ENCODE assay signal across 9 cellular contexts in the genomic region with DNA sequence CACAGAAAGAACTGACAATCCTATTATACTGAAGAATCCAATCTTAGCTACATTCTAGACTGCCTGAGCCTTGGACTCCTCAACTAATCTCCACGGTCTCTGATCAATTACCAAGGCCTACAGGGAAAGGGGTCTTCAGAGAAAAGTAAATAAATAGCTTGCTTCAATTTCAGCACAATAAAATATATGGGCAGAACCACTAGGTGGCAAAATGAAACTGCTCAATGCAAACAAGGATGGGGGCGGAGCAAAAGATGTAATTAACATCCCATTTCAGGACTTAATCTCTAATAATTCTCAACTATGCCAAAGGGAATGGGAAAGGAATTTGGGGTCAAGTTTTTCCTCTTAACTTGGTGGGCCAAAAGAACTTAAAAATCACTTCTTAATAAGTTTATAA.
DNase-seq lines count a peak whose midpoint lies in the region; ATAC-seq and TF ChIP-seq lines count a peak whose summit lies in the region.
"Had no signal": no experiment of that assay in that cellular context is flagged by ENCODE, and none has a peak within 500 bp of the region (broad histone marks: within the 10 kb centered on the region; RNA-seq: fewer than 3 reads in every experiment).

No MANE protein-coding gene starts in this region.

- TF ChIP-seq EP300 in SK-N-SH (IDR thresholded peaks at IDR 0.05; ENCODE audit: borderline replicate concordance in 1 of 2, low read depth in 1 of 2, low read length in 1 of 2) = no peak

- DNase-seq in NCI-H1436 (lab: John Stamatoyannopoulos, UW) = peak; percentile 15
- DNase-seq in NCI-H1436 treated with DMSO at 0.1 percent for 48 hours (lab: John Stamatoyannopoulos, UW) = no peak
- DNase-seq in HFF-Myc (ENCODE audit: extremely low read depth, low read depth) = no peak
- DNase-seq in SK-N-SH = peak; percentile 59
- DNase-seq in esophagus squamous epithelium (lab: John Stamatoyannopoulos, UW) = no peak
- no peak for DNase-seq in progenitor cell of endocrine pancreas (ENCODE audit: low spot score, unreplicated experiment)
- no peak for DNase-seq in activated CD4-positive, CD25-positive, alpha-beta regulatory T cell treated with anti-CD3 and anti-CD28 coated beads, Interleukin-2, amount 50 U/mL, for 72 hours

- TF ChIP-seq RAD21 in SK-N-SH (IDR thresholded peaks at IDR 0.05; ENCODE audit: low read length) = peak; percentile 83

- peaks cover 40% of the 10 kb centered on the region for H3K79me2 ChIP-seq in SK-N-SH (ENCODE audit: insufficient read depth)

- H3K4me1 ChIP-seq in SK-N-SH (ENCODE audit: control insufficient read depth in 1 of 2, insufficient read depth in 2 of 2, low read depth in 1 of 2, low read length in 1 of 2) = peaks cover 5 to 7% of the 10 kb centered on the region in 2 experiments; a peak in 2 of 4 replicates
- H3K4me1 ChIP-seq in esophagus squamous epithelium = peaks cover 0 to 4% (median 0%) of the 10 kb centered on the region in 3 donors
- H3K4me1 ChIP-seq: Caco-2 had no signal

- H3K27me3 ChIP-seq in SK-N-SH (ENCODE audit: insufficient read depth) = no peaks in the 10 kb centered on the region
- no peaks in the 10 kb centered on the region for H3K27me3 ChIP-seq in esophagus squamous epithelium

- no peak overlapping the region for H3K27ac Mint-ChIP-seq in progenitor cell of endocrine pancreas

- WGBS in SK-N-SH (ENCODE audit: low lambda C conversion rate) = 24% methylated on average over 2 of the region's 2 CpGs
- 9 to 31% methylated on average over 1 to 2 of the region's 2 CpGs for WGBS in esophagus squamous epithelium, 2 donors

- H3K4me3 ChIP-seq in HFF-Myc (replicated peaks; ENCODE audit: low read depth, low read length) (no peak overlapping the region), SK-N-SH (ENCODE audit: low read depth in 2 of 2, low read length in 1 of 2) (no peak overlapping the region), esophagus squamous epithelium (no peak overlapping the region)

- ATAC-seq in HG03039 (IDR thresholded peaks at IDR 0.05; ENCODE audit: unreplicated experiment) = no peak

- H3K4me1 Mint-ChIP-seq in progenitor cell of endocrine pancreas (ENCODE audit: low read depth) = no peaks in the 10 kb centered on the region

- H2AFZ ChIP-seq in SK-N-SH (ENCODE audit: low read depth) = no peak overlapping the region

- no peaks in the 10 kb centered on the region for H3K27me3 Mint-ChIP-seq in progenitor cell of endocrine pancreas

- peak; percentile 36 for TF ChIP-seq CTCF in HFF-Myc (IDR thresholded peaks at IDR 0.05; ENCODE audit: low read depth, low read length, missing control alignments)
- TF ChIP-seq CTCF in SK-N-SH (IDR thresholded peaks at IDR 0.05) = peak; percentile 81
- TF ChIP-seq CTCF in esophagus squamous epithelium (IDR thresholded peaks at IDR 0.05) = peak in 5 of 6 experiments; percentile 8 to 46 (median 26)
- TF ChIP-seq CTCF in progenitor cell of endocrine pancreas (IDR thresholded peaks at IDR 0.05; ENCODE audit: unreplicated experiment) = peak; percentile 36

- CTCF ChIA-PET in SK-N-SH (lab: Yijun Ruan, JAX) = interaction anchor here (0.6 to 5.2 kb wide), 16 partner anchors 9 to 458 kb away, joined by 3 to 26 read pairs (median 3); no protein-coding TSS in a partner anchor

- no peaks in the 10 kb centered on the region for H3K9me3 ChIP-seq in SK-N-SH
- H3K9me3 ChIP-seq in esophagus squamous epithelium = no peaks in the 10 kb centered on the region
- H3K9me3 ChIP-seq: Caco-2 had no signal

- no peaks in the 10 kb centered on the region for H3K9me2 ChIP-seq in SK-N-SH

- intact Hi-C loops in esophagus squamous epithelium (cut with DNase I) = no loop called here

- H3K4me2 ChIP-seq in SK-N-SH = no peak overlapping the region

- no peak overlapping the region for H3K4me3 Mint-ChIP-seq in progenitor cell of endocrine pancreas (ENCODE audit: low read depth)

- POLR2A ChIA-PET in SK-N-SH (lab: Yijun Ruan, JAX) = no interaction called here

- H3K36me3 ChIP-seq in SK-N-SH (replicated peaks in 1 of 2; ENCODE audit: control insufficient read depth in 1 of 2, insufficient read depth in 2 of 2, low read length in 1 of 2) = peaks cover 5 to 30% of the 10 kb centered on the region in 2 experiments
- H3K36me3 ChIP-seq in esophagus squamous epithelium = peaks cover 0 to 3% (median 0%) of the 10 kb centered on the region in 3 donors

- H3K27ac ChIP-seq in SK-N-SH (ENCODE audit: low read depth in 2 of 2, low read length in 1 of 2) = peak overlapping the region in 1 of 2 experiments; percentile 49; a peak in 1 of 4 replicates
- no peak overlapping the region for H3K27ac ChIP-seq in esophagus squamous epithelium

- no peak overlapping the region for H3K9ac ChIP-seq in SK-N-SH

- no peak for TF ChIP-seq POLR2A in esophagus squamous epithelium (IDR thresholded peaks at IDR 0.05)

- H3K9me3 Mint-ChIP-seq in progenitor cell of endocrine pancreas (ENCODE audit: low read depth) = peaks cover 18% of the 10 kb centered on the region

- H3F3A ChIP-seq in SK-N-SH (replicated peaks; ENCODE audit: insufficient read depth) = peaks cover 6% of the 10 kb centered on the region

- H3K36me3 Mint-ChIP-seq in progenitor cell of endocrine pancreas (ENCODE audit: insufficient read depth) = peaks cover 10% of the 10 kb centered on the region

- no peaks in the 10 kb centered on the region for H4K20me1 ChIP-seq in SK-N-SH (ENCODE audit: insufficient read depth)

TF ChIP-seq in SK-N-SH, 30 proteins besides CTCF, POLR2A, EP300 and RAD21:
- peak; percentile 67 for TF ChIP-seq SMC3 (IDR thresholded peaks at IDR 0.05; ENCODE audit: low read depth, low read length)
- TF ChIP-seq TCF12 (IDR thresholded peaks at IDR 0.05) = no peak

Comparison
In these comparisons a context has a peak if more than half of its experiments do, and no peak if none do; other contexts are left out.
1. DNase-seq: peak in NCI-H1436 (single experiment) and SK-N-SH (single experiment); none in NCI-H1436 treated with DMSO at 0.1 percent for 48 hours (single experiment), HFF-Myc (single experiment), esophagus squamous epithelium (single experiment), progenitor cell of endocrine pancreas (single experiment) and activated CD4-positive, CD25-positive, alpha-beta regulatory T cell treated with anti-CD3 and anti-CD28 coated beads, Interleukin-2, amount 50 U/mL, for 72 hours (single experiment).
2. CTCF ChIP-seq: peak in every context shown above with its lines; median percentile 81 in SK-N-SH; 36 in HFF-Myc; 36 in progenitor cell of endocrine pancreas; 26 in esophagus squamous epithelium.